Comparison of ENCODE assay signal across 8 cellular contexts in genomic region chr3:87227835-87228144, GRCh38. TPM values are rescaled to one million over a fixed set of nuclear protein-coding genes. Genes with fewer than 3 reads are reported as not detected.
DNase-seq lines count a peak whose midpoint lies in the region; ATAC-seq lines count a peak whose summit lies in the region.

No MANE protein-coding gene starts in this region.

- peaks cover 13% of the 10 kb centered on the region for H3K36me3 Mint-ChIP-seq in activated CD4-positive, alpha-beta T cell treated with anti-CD3 and anti-CD28 coated beads, Interleukin-2, amount 10 ng/mL, durations not matched to agents 24 days and 14 days (ENCODE audit: low read depth)
- H3K36me3 Mint-ChIP-seq in naive thymus-derived CD8-positive, alpha-beta T cell, result peaks cover 0 to 9% (median 5%) of the 10 kb centered on the region in 3 donors

- peaks cover 17% of the 10 kb centered on the region for H3K4me1 ChIP-seq in HUES48 (ENCODE audit: control insufficient read depth, insufficient read depth, low read length)

- no peaks in the 10 kb centered on the region for H3K27me3 ChIP-seq in HUES48 (ENCODE audit: control insufficient read depth, insufficient read depth, low read length)

- peaks cover 3% of the 10 kb centered on the region for H3K9me3 Mint-ChIP-seq in activated CD4-positive, alpha-beta T cell treated with anti-CD3 and anti-CD28 coated beads, Interleukin-2, amount 10 ng/mL, durations not matched to agents 24 days and 14 days
- peaks cover 0 to 6% (median 2%) of the 10 kb centered on the region in 9 donors for H3K9me3 Mint-ChIP-seq in naive thymus-derived CD8-positive, alpha-beta T cell

- H3K4me3 ChIP-seq in HUES48 (ENCODE audit: low read depth, low read length), result peak overlapping the region; percentile 100

- POLR2A ChIA-PET in naive thymus-derived CD8-positive, alpha-beta T cell (lab: Charles Lee), result interaction anchor here (1.5 to 1.8 kb wide), 2 partner anchors 831 to 922 kb away, joined by 7 to 11 read pairs; partner anchors contain the start of genes C3orf38, CGGBP1 and ZNF654

- no peak for DNase-seq in activated CD4-positive, alpha-beta T cell treated with anti-CD3 and anti-CD28 coated beads, Interleukin-2, amount 10 ng/mL, durations not matched to agents 24 days and 14 days
- no peak for DNase-seq in activated CD4-positive, alpha-beta T cell treated with anti-CD3 and anti-CD28 coated beads, Interleukin-2, amount 50 U/mL, for 4 hours
- DNase-seq in caudate nucleus (lab: John Stamatoyannopoulos, UW) (no peak), DMS 273 (lab: John Stamatoyannopoulos, UW; ENCODE audit: unreplicated experiment) (no peak), ecto neural progenitor cell (ENCODE audit: low spot score) (no peak)
- no peak for DNase-seq in naive thymus-derived CD8-positive, alpha-beta T cell

- peak overlapping the region; percentile 98 for H3K27ac Mint-ChIP-seq in activated CD4-positive, alpha-beta T cell treated with anti-CD3 and anti-CD28 coated beads, Interleukin-2, amount 10 ng/mL, durations not matched to agents 24 days and 14 days
- peak overlapping the region; percentile 96 to 100 (median 98) for H3K27ac Mint-ChIP-seq in naive thymus-derived CD8-positive, alpha-beta T cell

- no peak for ATAC-seq in naive thymus-derived CD8-positive, alpha-beta T cell
- ATAC-seq in HG02623 (IDR thresholded peaks at IDR 0.05; ENCODE audit: unreplicated experiment), result no peak

- intact Hi-C loops in activated CD4-positive, alpha-beta T cell treated with anti-CD3 and anti-CD28 coated beads, Interleukin-2, amount 10 ng/mL, durations not matched to agents 24 days and 14 days (cut with micrococcal nuclease), result loop anchor here (1.0 to 10.0 kb wide), 3 partner anchors 106 to 927 kb away; partner anchors contain the start of genes CGGBP1 and ZNF654

- peaks cover 22% of the 10 kb centered on the region for H3K27me3 Mint-ChIP-seq in activated CD4-positive, alpha-beta T cell treated with anti-CD3 and anti-CD28 coated beads, Interleukin-2, amount 10 ng/mL, durations not matched to agents 24 days and 14 days
- peaks cover 2 to 10% (median 4%) of the 10 kb centered on the region in 5 donors for H3K27me3 Mint-ChIP-seq in naive thymus-derived CD8-positive, alpha-beta T cell

- H3K9ac ChIP-seq in HUES48 (ENCODE audit: low read depth, low read length), result peak overlapping the region; percentile 87

- H3K4me1 Mint-ChIP-seq in activated CD4-positive, alpha-beta T cell treated with anti-CD3 and anti-CD28 coated beads, Interleukin-2, amount 10 ng/mL, durations not matched to agents 24 days and 14 days, result peaks cover 33% of the 10 kb centered on the region
- peaks cover 24 to 51% (median 50%) of the 10 kb centered on the region in 4 donors for H3K4me1 Mint-ChIP-seq in naive thymus-derived CD8-positive, alpha-beta T cell

- H3K27ac ChIP-seq in HUES48 (ENCODE audit: low read depth, low read length) (peak overlapping the region; percentile 95), caudate nucleus (ENCODE audit: low read depth, low read length) (peak overlapping the region; percentile 93)

- peak overlapping the region; percentile 100 for H3K4me3 Mint-ChIP-seq in activated CD4-positive, alpha-beta T cell treated with anti-CD3 and anti-CD28 coated beads, Interleukin-2, amount 10 ng/mL, durations not matched to agents 24 days and 14 days
- H3K4me3 Mint-ChIP-seq in naive thymus-derived CD8-positive, alpha-beta T cell, result peak overlapping the region; percentile 96 to 100 (median 99)

- H3K36me3 ChIP-seq in HUES48 (ENCODE audit: control insufficient read depth, insufficient read depth, low read length), result no peaks in the 10 kb centered on the region

- no peaks in the 10 kb centered on the region for H3K9me3 ChIP-seq in HUES48 (ENCODE audit: control insufficient read depth, insufficient read depth, low read length)

RNA-seq across cellular contexts. Expression of gene CHMP2B, which starts 0.7 kb away (rescaled TPM):
- 25.3 and 27.2 TPM in 2 replicates for total RNA-seq in activated CD4-positive, alpha-beta T cell treated with anti-CD3 and anti-CD28 coated beads, Interleukin-2, amount 10 ng/mL, durations not matched to agents 24 days and 14 days
- total RNA-seq in naive thymus-derived CD8-positive, alpha-beta T cell, result 10 to 100 TPM; 25.6 to 27.3 TPM
- 10 to 100 TPM; 41.8 to 57.0 (median 48.6) TPM for polyA plus RNA-seq in naive thymus-derived CD8-positive, alpha-beta T cell

RNA-seq across cellular contexts. Expression of gene POU1F1, which starts 48.6 kb away (rescaled TPM):
- total RNA-seq in activated CD4-positive, alpha-beta T cell treated with anti-CD3 and anti-CD28 coated beads, Interleukin-2, amount 10 ng/mL, durations not matched to agents 24 days and 14 days, result not detected in 2 replicates
- not detected for total RNA-seq in naive thymus-derived CD8-positive, alpha-beta T cell
- not detected for polyA plus RNA-seq in naive thymus-derived CD8-positive, alpha-beta T cell
